Comparison of ENCODE assay signal across 25 cellular contexts in the genomic region with DNA sequence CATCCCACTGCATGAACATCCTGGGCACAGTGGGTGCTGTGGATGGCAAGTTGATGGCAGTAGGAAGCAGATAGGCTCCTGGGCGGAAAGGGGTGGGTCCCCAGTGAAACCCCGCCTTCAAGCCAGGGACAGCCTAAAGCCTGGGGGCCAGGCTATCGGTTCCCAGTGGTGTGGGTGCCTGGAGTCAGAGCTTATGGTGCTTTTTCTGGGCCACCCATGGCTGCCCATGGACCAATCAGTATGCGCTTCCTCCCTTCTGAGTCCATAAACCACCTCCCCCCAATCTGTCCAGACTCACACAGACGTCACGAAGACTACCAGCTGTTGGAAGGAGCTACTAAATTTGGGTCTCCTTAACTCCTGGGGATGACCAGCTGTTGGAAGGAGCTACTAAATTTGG.
"Had no signal": no experiment of that assay in that cellular context is flagged by ENCODE, and none has a peak within 500 bp of the region (broad histone marks: within the 10 kb centered on the region; RNA-seq: fewer than 3 reads in every experiment).

No MANE protein-coding gene starts in this region.

- H3K36me3 ChIP-seq: brain microvascular endothelial cell, MG63 had no signal

- DNase-seq: activated B cell treated with CpG ODN at 0.5 μM for 24 hours; activated CD4-positive, alpha-beta memory T cell treated with anti-CD3 and anti-CD28 coated beads, Interleukin-2, amount 10 ng/mL, durations not matched to agents 7 days and 5 days; activated CD4-positive, alpha-beta T cell treated with anti-CD3 and anti-CD28 coated beads for 36 hours; activated CD4-positive, alpha-beta T cell treated with anti-CD3 and anti-CD28 coated beads, Interleukin-2, amount 50 U/mL, for 1 hour; activated gamma-delta T cell treated with Interleukin-2 at 50 U/mL for 16 hours; activated naive CD4-positive, alpha-beta T cell treated with anti-CD3 and anti-CD28 coated beads, Interleukin-2, amount 10 ng/mL, durations not matched to agents 7 days and 5 days; activated naive CD8-positive, alpha-beta T cell treated with anti-CD3 and anti-CD28 coated beads for 36 hours; activated T-cell treated with anti-CD3 and anti-CD28 coated beads for 4 hours; activated T-cell treated with anti-CD3 and anti-CD28 coated beads, Interleukin-2, amount 50 U/mL, for 48 hours; brain microvascular endothelial cell; cerebellar nuclear complex; MG63; MV-4-11; NCI-H1092 treated with DMSO at 0.1 percent for 48 hours; NCI-H1417 treated with DMSO at 0.1 percent for 48 hours; NCI-H1694 treated with DMSO at 0.1 percent for 48 hours; NCI-H2029 treated with DMSO at 0.1 percent for 48 hours; NCI-H345; NCI-H510A; NCI-H526 treated with DMSO at 0.1 percent for 48 hours; PC-3; SHP77; T-helper 9 cell had no signal

- H3K36me3 Mint-ChIP-seq: activated naive CD4-positive, alpha-beta T cell treated with anti-CD3 and anti-CD28 coated beads, Interleukin-2, amount 10 ng/mL, durations not matched to agents 7 days and 5 days; activated naive CD8-positive, alpha-beta T cell treated with anti-CD3 and anti-CD28 coated beads for 36 hours had no signal

- H3K27me3 ChIP-seq: brain microvascular endothelial cell, MG63 had no signal

- H3K4me3 ChIP-seq: MG63 had no signal

- H3K9me3 ChIP-seq: MG63 had no signal

- H3K4me1 Mint-ChIP-seq: activated B cell treated with CpG ODN at 0.5 μM for 24 hours; activated CD4-positive, alpha-beta memory T cell treated with anti-CD3 and anti-CD28 coated beads, Interleukin-2, amount 10 ng/mL, durations not matched to agents 7 days and 5 days; activated naive CD4-positive, alpha-beta T cell treated with anti-CD3 and anti-CD28 coated beads, Interleukin-2, amount 10 ng/mL, durations not matched to agents 7 days and 5 days had no signal

- H3K27ac Mint-ChIP-seq: activated B cell treated with CpG ODN at 0.5 μM for 24 hours; activated CD4-positive, alpha-beta memory T cell treated with anti-CD3 and anti-CD28 coated beads, Interleukin-2, amount 10 ng/mL, durations not matched to agents 7 days and 5 days; activated CD4-positive, alpha-beta T cell treated with anti-CD3 and anti-CD28 coated beads for 36 hours; activated naive CD4-positive, alpha-beta T cell treated with anti-CD3 and anti-CD28 coated beads, Interleukin-2, amount 10 ng/mL, durations not matched to agents 7 days and 5 days; activated naive CD8-positive, alpha-beta T cell treated with anti-CD3 and anti-CD28 coated beads for 36 hours; activated T-helper 2 cell treated with anti-CD3 and anti-CD28 coated beads, Interferon-gamma antibody, Interleukin-2, Interleukin-4, amounts not matched to agents 10 μg/mL and 5 μg/mL and 100 μg/mL, durations not matched to agents 14 hours and 24 hours and 36 hours; T-helper 1 cell treated with Interleukin-12 subunit alpha and Interleukin-12 subunit beta and Interleukin-4 antibody, amounts not matched to agents 30 μg/mL and 1 μg/mL, for 36 hours had no signal

- H3K27ac ChIP-seq: brain microvascular endothelial cell had no signal

- H3K27me3 Mint-ChIP-seq: activated naive CD4-positive, alpha-beta T cell treated with anti-CD3 and anti-CD28 coated beads, Interleukin-2, amount 10 ng/mL, durations not matched to agents 7 days and 5 days had no signal

- H3K4me3 Mint-ChIP-seq: activated B cell treated with CpG ODN at 0.5 μM for 24 hours; activated CD4-positive, alpha-beta memory T cell treated with anti-CD3 and anti-CD28 coated beads, Interleukin-2, amount 10 ng/mL, durations not matched to agents 7 days and 5 days; activated CD4-positive, alpha-beta T cell treated with anti-CD3 and anti-CD28 coated beads for 36 hours; activated naive CD4-positive, alpha-beta T cell treated with anti-CD3 and anti-CD28 coated beads, Interleukin-2, amount 10 ng/mL, durations not matched to agents 7 days and 5 days; activated naive CD8-positive, alpha-beta T cell treated with anti-CD3 and anti-CD28 coated beads for 36 hours; T-helper 1 cell treated with Interleukin-12 subunit alpha and Interleukin-12 subunit beta and Interleukin-4 antibody, amounts not matched to agents 30 μg/mL and 1 μg/mL, for 36 hours had no signal

- H3K9me3 Mint-ChIP-seq: activated B cell treated with CpG ODN at 0.5 μM for 24 hours; activated naive CD4-positive, alpha-beta T cell treated with anti-CD3 and anti-CD28 coated beads, Interleukin-2, amount 10 ng/mL, durations not matched to agents 7 days and 5 days; activated naive CD8-positive, alpha-beta T cell treated with anti-CD3 and anti-CD28 coated beads for 36 hours; activated T-helper 2 cell treated with anti-CD3 and anti-CD28 coated beads, Interferon-gamma antibody, Interleukin-2, Interleukin-4, amounts not matched to agents 10 μg/mL and 5 μg/mL and 100 μg/mL, durations not matched to agents 14 hours and 24 hours and 36 hours; T-helper 1 cell treated with Interleukin-12 subunit alpha and Interleukin-12 subunit beta and Interleukin-4 antibody, amounts not matched to agents 30 μg/mL and 1 μg/mL, for 36 hours had no signal
